ENCODE assay signal across 1 cellular context in genomic region chr1:115712911-115713609, GRCh38.
TF ChIP-seq lines count a peak whose summit lies in the region.

No MANE protein-coding gene starts in this region.

TF ChIP-seq in WTC11, 78 proteins besides CTCF, POLR2A, EP300 and RAD21 (continued from another document):
- no peak for TF ChIP-seq HMGXB4 (CRISPR knock-in tag; IDR thresholded peaks at IDR 0.05)
